ENCODE assay signal across 9 cellular contexts in genomic region chr5:11719888-11720481, GRCh38.
DNase-seq lines count a peak whose midpoint lies in the region; ATAC-seq, FAIRE-seq and TF ChIP-seq lines count a peak whose summit lies in the region.
"Had no signal": no experiment of that assay in that cellular context is flagged by ENCODE, and none has a peak within 500 bp of the region (broad histone marks: within the 10 kb centered on the region; RNA-seq: fewer than 3 reads in every experiment).

No MANE protein-coding gene starts in this region.

- no peak overlapping the region for H3K4me2 ChIP-seq in GM12878 (ENCODE audit: control insufficient read depth, insufficient read depth)

- POLR2A ChIA-PET in Caco-2 (lab: Charles Lee) (no interaction called here), GM12878 (lab: Charles Lee) (no interaction called here)

- no peaks in the 10 kb centered on the region for H4K20me1 ChIP-seq in GM12878 (ENCODE audit: control insufficient read depth, insufficient read depth)

- H3K27ac ChIP-seq in GM12878 (ENCODE audit: control insufficient read depth, insufficient read depth) (no peak overlapping the region), liver (ENCODE audit: low read depth in 1 of 2, low read length in 2 of 2) (no peak overlapping the region), vagina (no peak overlapping the region)

- BruUV-seq in Caco-2 (replicated peaks; lab: Mats Ljungman, UMichigan) (no TSS peak), GM12878 (replicated peaks; lab: Mats Ljungman, UMichigan) (no TSS peak)

- H3K79me2 ChIP-seq in GM12878 (ENCODE audit: control insufficient read depth, insufficient read depth, low read length): no peaks in the 10 kb centered on the region

- no peak for FAIRE-seq in GM12878 (lab: Jason Lieb, UNC)

- no peaks in the 10 kb centered on the region for H3K9me3 Mint-ChIP-seq in Caco-2 (ENCODE audit: unreplicated experiment)
- H3K9me3 Mint-ChIP-seq: activated naive CD4-positive, alpha-beta T cell treated with anti-CD3 and anti-CD28 coated beads, Interleukin-2, amount 50 U/mL, for 24 hours had no signal

- ATAC-seq in HG02610 (IDR thresholded peaks at IDR 0.05; ENCODE audit: unreplicated experiment) (peak; percentile 55), GM12878 (peak; percentile 54; the same call in 1 of the 3 replicates), sciatic nerve (no peak)

- H3K9me3 ChIP-seq in Caco-2 (no peaks in the 10 kb centered on the region), GM12878 (replicated peaks; ENCODE audit: control insufficient read depth, insufficient read depth, low read length) (no peaks in the 10 kb centered on the region), liver (ENCODE audit: control insufficient read depth in 4 of 4, low read length in 3 of 4) (no peaks in the 10 kb centered on the region), vagina (no peaks in the 10 kb centered on the region)

- intact Hi-C loops in Caco-2 (cut with micrococcal nuclease; ENCODE audit: unreplicated experiment) (loop anchor here (1.0 to 10.0 kb wide), 3 partner anchors 123 to 453 kb away; no protein-coding TSS in a partner anchor), GM12878 (cut with micrococcal nuclease; ENCODE audit: unreplicated experiment) (loop anchor here (5.0 to 10.0 kb wide), 2 partner anchors 453 to 735 kb away; no protein-coding TSS in a partner anchor), vagina (cut with DNase I) (no loop called here), sciatic nerve (cut with DNase I) (no loop called here)

- WGBS in GM12878 (ENCODE audit: insufficient coverage, insufficient replicate concordance, low lambda C conversion rate, missing lambda C conversion rate): 2% methylated on average over 5 of the region's 5 CpGs
- 32% methylated on average over 5 of the region's 5 CpGs for WGBS in liver

- H3K4me1 ChIP-seq in Caco-2: no peaks in the 10 kb centered on the region
- H3K4me1 ChIP-seq in GM12878 (ENCODE audit: control insufficient read depth, insufficient read depth, low read length): no peaks in the 10 kb centered on the region
- peaks cover 0 to 2% (median 0%) of the 10 kb centered on the region in 4 donors for H3K4me1 ChIP-seq in liver (ENCODE audit: control insufficient read depth in 4 of 4, insufficient read depth in 4 of 4, low read length in 3 of 4)
- H3K4me1 ChIP-seq in vagina: no peaks in the 10 kb centered on the region

- no peaks in the 10 kb centered on the region for H3K4me1 Mint-ChIP-seq in Caco-2 (ENCODE audit: low read depth, unreplicated experiment)
- H3K4me1 Mint-ChIP-seq: activated naive CD4-positive, alpha-beta T cell treated with anti-CD3 and anti-CD28 coated beads, Interleukin-2, amount 50 U/mL, for 24 hours had no signal

- CTCF ChIA-PET in Caco-2 (lab: Charles Lee) (interaction anchor here (0.6 to 0.7 kb wide), 4 partner anchors 233 to 1060 kb away, joined by 3 to 4 read pairs (median 3); no protein-coding TSS in a partner anchor), GM12878 (lab: Yijun Ruan, JAX) (interaction anchor here (2.0 kb wide), 1 partner anchor 452 kb away, joined by 6 read pairs; no protein-coding TSS in a partner anchor)

- no peak overlapping the region for H2AFZ ChIP-seq in GM12878 (ENCODE audit: control insufficient read depth, low read depth, low read length)

- H3K9ac ChIP-seq in GM12878 (ENCODE audit: control insufficient read depth, insufficient read depth, low read length) (no peak overlapping the region), liver (ENCODE audit: low read depth in 1 of 2, low read length in 2 of 2) (no peak overlapping the region)

- RAD21 ChIA-PET in GM12878 (lab: Charles Lee; ENCODE audit: unreplicated experiment): no interaction called here

- TF ChIP-seq POLR2A in GM12878 (IDR thresholded peaks at IDR 0.05; ENCODE audit: low read depth, low read length) (no peak), vagina (IDR thresholded peaks at IDR 0.05) (no peak)

- no peaks in the 10 kb centered on the region for H3K36me3 Mint-ChIP-seq in Caco-2 (ENCODE audit: insufficient read depth, unreplicated experiment)
- H3K36me3 Mint-ChIP-seq: activated naive CD4-positive, alpha-beta T cell treated with anti-CD3 and anti-CD28 coated beads, Interleukin-2, amount 50 U/mL, for 24 hours had no signal

- SMC1A ChIA-PET in GM12878 (lab: Charles Lee; ENCODE audit: uncharacterized antibody, unreplicated experiment): interaction anchor here (0.6 kb wide), 1 partner anchor 1043 kb away, joined by 3 read pairs; no protein-coding TSS in a partner anchor

- TF ChIP-seq EP300 in GM12878 (IDR thresholded peaks at IDR 0.05; ENCODE audit: borderline replicate concordance in 1 of 2, control insufficient read depth in 1 of 2, low read depth in 2 of 2, low read length in 2 of 2): no peak

- H3K27ac Mint-ChIP-seq in Caco-2 (ENCODE audit: unreplicated experiment): no peak overlapping the region
- H3K27ac Mint-ChIP-seq: activated naive CD4-positive, alpha-beta T cell treated with anti-CD3 and anti-CD28 coated beads, Interleukin-2, amount 50 U/mL, for 24 hours had no signal

- H3K4me3 Mint-ChIP-seq in Caco-2 (ENCODE audit: unreplicated experiment): no peak overlapping the region
- H3K4me3 Mint-ChIP-seq: activated naive CD4-positive, alpha-beta T cell treated with anti-CD3 and anti-CD28 coated beads, Interleukin-2, amount 50 U/mL, for 24 hours had no signal

- TF ChIP-seq CTCF in Caco-2 (IDR thresholded peaks at IDR 0.05; ENCODE audit: insufficient read depth in 1 of 2, low read depth in 1 of 2, low read length in 1 of 2, severe bottlenecking in 1 of 2, unreplicated experiment in 1 of 2): peak; percentile 64 to 69
- TF ChIP-seq CTCF in GM12878 (IDR thresholded peaks at IDR 0.05 in 2 of 3, conservative IDR thresholded peaks at IDR 0.05 in 1 of 3; ENCODE audit: control insufficient read depth in 2 of 3, extremely low read depth in 1 of 3, insufficient read depth in 1 of 3, low read depth in 3 of 3, low read length in 3 of 3): peak; percentile 29 to 41 (median 36); a peak in 3 of 6 replicates
- TF ChIP-seq CTCF in liver (IDR thresholded peaks at IDR 0.05; ENCODE audit: low read depth, low read length, missing input control): peak; percentile 53
- no peak for TF ChIP-seq CTCF in vagina (IDR thresholded peaks at IDR 0.05)

- H3K36me3 ChIP-seq in Caco-2 (ENCODE audit: control insufficient read depth, insufficient read depth, low read length): no peaks in the 10 kb centered on the region
- H3K36me3 ChIP-seq in GM12878 (ENCODE audit: control insufficient read depth in 2 of 2, insufficient read depth in 2 of 2, low read length in 1 of 2): no peaks in the 10 kb centered on the region
- H3K36me3 ChIP-seq in liver (ENCODE audit: control insufficient read depth in 4 of 4, insufficient read depth in 3 of 4, low read depth in 1 of 4, low read length in 3 of 4): no peaks in the 10 kb centered on the region
- no peaks in the 10 kb centered on the region for H3K36me3 ChIP-seq in vagina

- no peak overlapping the region for H3K4me3 ChIP-seq in Caco-2 (ENCODE audit: low read depth, low read length)
- H3K4me3 ChIP-seq in GM12878: no peak overlapping the region
- H3K4me3 ChIP-seq in liver (ENCODE audit: low read depth in 1 of 3, low read length in 3 of 3): no peak overlapping the region
- H3K4me3 ChIP-seq in vagina: no peak overlapping the region

- peak; percentile 72 to 78 for DNase-seq in Caco-2
- peak; percentile 53 for DNase-seq in NCI-H460 (ENCODE audit: extremely low read depth, low read depth)
- no peak for DNase-seq in GM12878 (ENCODE audit: low read depth, low spot score)
- DNase-seq in vagina (ENCODE audit: extremely low spot score in 2 of 2): no peak
- no peak for DNase-seq in effector CD8-positive, alpha-beta T cell (lab: John Stamatoyannopoulos, UW)
- DNase-seq in sciatic nerve (ENCODE audit: low spot score): no peak

- TF ChIP-seq RAD21 in GM12878 (IDR thresholded peaks at IDR 0.05; ENCODE audit: insufficient read depth, low read depth, low read length) (peak; percentile 45), liver (IDR thresholded peaks at IDR 0.05) (peak; percentile 79 to 86)

- in situ Hi-C loops in GM12878 (cut with MboI): no loop called here

- H3K27me3 ChIP-seq in Caco-2 (replicated peaks; ENCODE audit: control insufficient read depth, insufficient read depth, low read length): no peaks in the 10 kb centered on the region
- H3K27me3 ChIP-seq in GM12878 (replicated peaks in 1 of 2; ENCODE audit: control insufficient read depth in 2 of 2, insufficient read depth in 2 of 2, low read length in 1 of 2): no peaks in the 10 kb centered on the region
- H3K27me3 ChIP-seq in liver (ENCODE audit: control insufficient read depth in 4 of 4, insufficient read depth in 4 of 4, low read length in 3 of 4): no peaks in the 10 kb centered on the region
- H3K27me3 ChIP-seq in vagina: no peaks in the 10 kb centered on the region

- no peaks in the 10 kb centered on the region for H3K27me3 Mint-ChIP-seq in Caco-2 (ENCODE audit: insufficient read depth, unreplicated experiment)
- H3K27me3 Mint-ChIP-seq: activated naive CD4-positive, alpha-beta T cell treated with anti-CD3 and anti-CD28 coated beads, Interleukin-2, amount 50 U/mL, for 24 hours had no signal

TF ChIP-seq in GM12878, 131 proteins besides CTCF, POLR2A, EP300 and RAD21:
- TF ChIP-seq GABPA (IDR thresholded peaks at IDR 0.05; ENCODE audit: low read depth) (no peak), CBX5 (IDR thresholded peaks at IDR 0.05; ENCODE audit: low read depth) (no peak), MEF2A (IDR thresholded peaks at IDR 0.05; ENCODE audit: insufficient read depth, low read depth, low read length) (no peak), SMC3 (IDR thresholded peaks at IDR 0.05; ENCODE audit: borderline replicate concordance, low read length) (peak; percentile 35; the same call in 1 of the 2 replicates), ZNF207 (IDR thresholded peaks at IDR 0.05; ENCODE audit: borderline replicate concordance) (no peak)

TF ChIP-seq in liver, 16 proteins besides CTCF, POLR2A, EP300 and RAD21 (continues in another document):
- no peak for TF ChIP-seq SP1 (IDR thresholded peaks at IDR 0.05)

Comparison
In these comparisons a context has a peak if more than half of its experiments do, and no peak if none do; other contexts are left out.
1. DNase-seq: peak in Caco-2 (2 of 2) and NCI-H460 (single experiment); none in GM12878 (single experiment), vagina (0 of 2), effector CD8-positive, alpha-beta T cell (single experiment) and sciatic nerve (single experiment).
2. CTCF ChIP-seq: peak in Caco-2 (2 of 2), GM12878 (3 of 3) and liver (single experiment); none in vagina (0 of 3).
3. intact Hi-C loops: an anchor here in Caco-2 (1.0 to 10.0 kb wide) and GM12878 (5.0 to 10.0 kb wide); none called in vagina and sciatic nerve.